ENCODE assay signal across 1 cellular context in the genomic region with DNA sequence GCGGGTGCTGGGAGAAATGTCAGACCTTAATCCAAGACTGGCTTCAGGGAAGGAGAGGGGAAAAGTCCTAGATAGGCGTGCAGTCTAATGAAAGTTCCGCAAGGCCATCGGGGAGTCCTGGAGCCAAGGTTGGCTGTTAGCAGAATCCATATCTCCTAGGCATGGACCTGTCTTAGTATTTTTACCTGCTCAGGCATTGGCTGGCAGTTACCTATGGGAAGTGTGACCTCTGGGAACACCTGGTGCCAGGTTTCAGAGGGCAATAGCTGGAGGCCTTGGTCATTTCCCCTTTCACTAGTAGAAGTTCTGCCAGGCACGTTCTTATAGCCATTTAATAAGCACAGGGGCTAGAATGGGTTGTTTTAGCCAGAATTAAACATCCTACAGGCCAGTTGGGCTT.
TF ChIP-seq lines count a peak whose summit lies in the region.

No MANE protein-coding gene starts in this region.

TF ChIP-seq in IMR-90, 13 proteins besides CTCF, POLR2A, EP300 and RAD21 (continued from another document):
- TF ChIP-seq, protein P1, sequence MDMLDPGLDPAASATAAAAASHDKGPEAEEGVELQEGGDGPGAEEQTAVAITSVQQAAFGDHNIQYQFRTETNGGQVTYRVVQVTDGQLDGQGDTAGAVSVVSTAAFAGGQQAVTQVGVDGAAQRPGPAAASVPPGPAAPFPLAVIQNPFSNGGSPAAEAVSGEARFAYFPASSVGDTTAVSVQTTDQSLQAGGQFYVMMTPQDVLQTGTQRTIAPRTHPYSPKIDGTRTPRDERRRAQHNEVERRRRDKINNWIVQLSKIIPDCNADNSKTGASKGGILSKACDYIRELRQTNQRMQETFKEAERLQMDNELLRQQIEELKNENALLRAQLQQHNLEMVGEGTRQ (IDR thresholded peaks at IDR 0.05; ENCODE audit: low read depth, low read length), result no peak
- TF ChIP-seq BHLHE40 (IDR thresholded peaks at IDR 0.05; ENCODE audit: low read depth, low read length), result no peak
- TF ChIP-seq NFE2L2 (IDR thresholded peaks at IDR 0.05; ENCODE audit: low read depth, low read length), result no peak
- no peak for TF ChIP-seq RCOR1 (IDR thresholded peaks at IDR 0.05; ENCODE audit: insufficient replicate concordance, low read length)
- no peak for TF ChIP-seq CHD1 (IDR thresholded peaks at IDR 0.05; ENCODE audit: low read depth, low read length)
- TF ChIP-seq SMC3 (IDR thresholded peaks at IDR 0.05; ENCODE audit: low read depth, low read length), result no peak
- TF ChIP-seq RFX5 (IDR thresholded peaks at IDR 0.05; ENCODE audit: low read depth, low read length), result no peak
- no peak for TF ChIP-seq MXI1 (IDR thresholded peaks at IDR 0.05; ENCODE audit: borderline replicate concordance, low read depth, low read length)
- TF ChIP-seq FOS (IDR thresholded peaks at IDR 0.05; ENCODE audit: low read depth, low read length), result no peak
- no peak for TF ChIP-seq MAFK (IDR thresholded peaks at IDR 0.05; ENCODE audit: low read depth, low read length)
- TF ChIP-seq, protein P2, sequence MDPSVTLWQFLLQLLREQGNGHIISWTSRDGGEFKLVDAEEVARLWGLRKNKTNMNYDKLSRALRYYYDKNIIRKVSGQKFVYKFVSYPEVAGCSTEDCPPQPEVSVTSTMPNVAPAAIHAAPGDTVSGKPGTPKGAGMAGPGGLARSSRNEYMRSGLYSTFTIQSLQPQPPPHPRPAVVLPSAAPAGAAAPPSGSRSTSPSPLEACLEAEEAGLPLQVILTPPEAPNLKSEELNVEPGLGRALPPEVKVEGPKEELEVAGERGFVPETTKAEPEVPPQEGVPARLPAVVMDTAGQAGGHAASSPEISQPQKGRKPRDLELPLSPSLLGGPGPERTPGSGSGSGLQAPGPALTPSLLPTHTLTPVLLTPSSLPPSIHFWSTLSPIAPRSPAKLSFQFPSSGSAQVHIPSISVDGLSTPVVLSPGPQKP (IDR thresholded peaks at IDR 0.05; ENCODE audit: borderline replicate concordance, low read depth, low read length), result no peak
- TF ChIP-seq MAZ (IDR thresholded peaks at IDR 0.05; ENCODE audit: borderline replicate concordance, low read depth, low read length), result no peak
